Comparison of ENCODE assay signal across 21 cellular contexts in genomic region chr4:2626231-2626630, GRCh38.
DNase-seq lines count a peak whose midpoint lies in the region; ATAC-seq, FAIRE-seq and TF ChIP-seq lines count a peak whose summit lies in the region.
"Had no signal": no experiment of that assay in that cellular context is flagged by ENCODE, and none has a peak within 500 bp of the region (broad histone marks: within the 10 kb centered on the region; RNA-seq: fewer than 3 reads in every experiment).

No MANE protein-coding gene starts in this region.

- no peaks in the 10 kb centered on the region for H3K79me1 ChIP-seq in trophoblast cell (ENCODE audit: low read length)

- no peaks in the 10 kb centered on the region for H3K4me1 ChIP-seq in right lobe of liver
- peaks cover 29% of the 10 kb centered on the region for H3K4me1 ChIP-seq in HepG2 (ENCODE audit: insufficient read depth, low read length)
- H3K4me1 ChIP-seq in trophoblast cell (ENCODE audit: control insufficient read depth in 1 of 2, insufficient read depth in 2 of 2, low read length in 2 of 2): peaks cover 0 to 2% of the 10 kb centered on the region in 2 experiments

- H2AK5ac ChIP-seq in trophoblast cell (ENCODE audit: low read length): no peak overlapping the region

- H3K36me3 ChIP-seq in right lobe of liver (peaks cover 0 to 34% (median 18%) of the 10 kb centered on the region in 4 donors), HepG2 (replicated peaks in 1 of 2; ENCODE audit: control insufficient read depth in 1 of 2, insufficient read depth in 2 of 2, low read length in 2 of 2) (peaks cover 17 to 43% of the 10 kb centered on the region in 2 experiments), trophoblast cell (ENCODE audit: control insufficient read depth in 1 of 2, insufficient read depth in 2 of 2, low read length in 2 of 2) (peaks cover 21 to 30% of the 10 kb centered on the region in 2 experiments)

- in situ Hi-C loops in HepG2 (cut with HindIII; ENCODE audit: extremely low pct_ligation_motif_present, low pct_unique_long_range_greater_than_20kb): no loop called here

- intact Hi-C loops in right lobe of liver (cut with DNase I) (no loop called here), HepG2 (cut with micrococcal nuclease; ENCODE audit: unreplicated experiment) (no loop called here)
- intact Hi-C loops in activated CD8-positive, alpha-beta T cell treated with anti-CD3 and anti-CD28 coated beads for 36 hours (cut with micrococcal nuclease): no loop called here

- no peak overlapping the region for H4K91ac ChIP-seq in trophoblast cell (ENCODE audit: low read depth, low read length)

- peaks cover 23% of the 10 kb centered on the region for H3K36me3 Mint-ChIP-seq in WTC11
- H3K36me3 Mint-ChIP-seq in activated CD8-positive, alpha-beta T cell treated with anti-CD3 and anti-CD28 coated beads for 36 hours (ENCODE audit: low read depth): peaks cover 20% of the 10 kb centered on the region

- H3K9ac ChIP-seq in HepG2 (ENCODE audit: insufficient read depth, low read depth, low read length) (no peak overlapping the region), trophoblast cell (ENCODE audit: low read length) (no peak overlapping the region)
- H3K9ac ChIP-seq: BLaER1 had no signal

- POLR2A ChIA-PET in HepG2 (lab: Yijun Ruan, JAX) (no interaction called here), WTC11 (lab: Charles Lee) (no interaction called here)
- POLR2A ChIA-PET in activated CD8-positive, alpha-beta T cell treated with anti-CD3 and anti-CD28 coated beads for 36 hours (lab: Charles Lee): interaction anchor here (1.0 kb wide), 1 partner anchor 89 kb away, joined by 3 read pairs; no protein-coding TSS in a partner anchor

- H3K27me3 Mint-ChIP-seq in WTC11 (ENCODE audit: low read depth): no peaks in the 10 kb centered on the region
- H3K27me3 Mint-ChIP-seq in activated CD8-positive, alpha-beta T cell treated with anti-CD3 and anti-CD28 coated beads for 36 hours: no peaks in the 10 kb centered on the region
- H3K27me3 Mint-ChIP-seq: CD8-positive, alpha-beta memory T cell had no signal

- no peak for TF ChIP-seq CTCF in right lobe of liver (IDR thresholded peaks at IDR 0.05)
- TF ChIP-seq CTCF in HepG2 (CRISPR knock-in tag; IDR thresholded peaks at IDR 0.05): no peak
- TF ChIP-seq CTCF in WTC11 (IDR thresholded peaks at IDR 0.05): no peak
- no peak for TF ChIP-seq CTCF in activated CD8-positive, alpha-beta T cell treated with anti-CD3 and anti-CD28 coated beads for 36 hours (IDR thresholded peaks at IDR 0.05)

- CTCF ChIA-PET in HepG2 (lab: Yijun Ruan, JAX; ENCODE audit: low intra/inter-chr PET ratio, low total read pairs) (no interaction called here), WTC11 (lab: Charles Lee) (interaction anchor here (0.7 kb wide), 1 partner anchor 155 kb away, joined by 3 read pairs; no protein-coding TSS in a partner anchor)
- CTCF ChIA-PET in activated CD8-positive, alpha-beta T cell treated with anti-CD3 and anti-CD28 coated beads for 36 hours (lab: Charles Lee): interaction anchor here (1.5 kb wide), 1 partner anchor 8 kb away, joined by 3 read pairs; no protein-coding TSS in a partner anchor

- no peaks in the 10 kb centered on the region; the same call in none of the 2 replicates for H4K20me1 ChIP-seq in HepG2 (ENCODE audit: insufficient read depth, low read length)

- TF ChIP-seq EP300 in HepG2 (IDR thresholded peaks at IDR 0.05; ENCODE audit: low read depth in 2 of 2, low read length in 2 of 2) (no peak), HepG2 (CRISPR knock-in tag; IDR thresholded peaks at IDR 0.05; ENCODE audit: borderline replicate concordance) (no peak)

- FAIRE-seq in HepG2 (lab: Jason Lieb, UNC): no peak
- FAIRE-seq: G401.6, GM19239, H1 had no signal

- no peak overlapping the region for H2BK5ac ChIP-seq in trophoblast cell (ENCODE audit: low read depth, low read length, poor library complexity)

- no peak overlapping the region for H3K4ac ChIP-seq in trophoblast cell (ENCODE audit: low read depth, low read length)

- no peak overlapping the region for H3K23ac ChIP-seq in trophoblast cell (ENCODE audit: low read length)

- peaks cover 23% of the 10 kb centered on the region for H3K4me1 Mint-ChIP-seq in WTC11
- H3K4me1 Mint-ChIP-seq in activated CD8-positive, alpha-beta T cell treated with anti-CD3 and anti-CD28 coated beads for 36 hours (ENCODE audit: low read depth): peaks cover 16% of the 10 kb centered on the region

- no peak overlapping the region for H2BK120ac ChIP-seq in trophoblast cell (ENCODE audit: insufficient read depth, low read length, poor library complexity)

- H3K79me2 ChIP-seq in HepG2 (ENCODE audit: insufficient read depth, low read length): peaks cover 27% of the 10 kb centered on the region
- peaks cover 2% of the 10 kb centered on the region for H3K79me2 ChIP-seq in trophoblast cell (ENCODE audit: control insufficient read depth, insufficient read depth, low read length, poor library complexity)

- peak overlapping the region; percentile 18 for H3K18ac ChIP-seq in trophoblast cell (ENCODE audit: low read length)

- peak in 3 of 4 donors; percentile 19 to 42 (median 41) for ATAC-seq in right lobe of liver
- no peak for ATAC-seq in HepG2
- no peak for ATAC-seq in WTC11
- ATAC-seq in activated CD8-positive, alpha-beta T cell treated with anti-CD3 and anti-CD28 coated beads for 36 hours: no peak
- ATAC-seq in GM18520 (IDR thresholded peaks at IDR 0.05; ENCODE audit: unreplicated experiment): no peak

- H3K4me3 Mint-ChIP-seq in WTC11: no peak overlapping the region
- no peak overlapping the region for H3K4me3 Mint-ChIP-seq in activated CD8-positive, alpha-beta T cell treated with anti-CD3 and anti-CD28 coated beads for 36 hours
- H3K4me3 Mint-ChIP-seq: CD8-positive, alpha-beta memory T cell had no signal

- H3K27ac ChIP-seq in right lobe of liver (no peak overlapping the region), HepG2 (ENCODE audit: extremely low read length, insufficient read depth, low read length) (no peak overlapping the region), trophoblast cell (ENCODE audit: low read depth, low read length) (no peak overlapping the region)
- H3K27ac ChIP-seq: BLaER1 had no signal

- no peak overlapping the region for H3K4me3 ChIP-seq in right lobe of liver
- no peak overlapping the region for H3K4me3 ChIP-seq in HepG2 (replicated peaks in 1 of 3; ENCODE audit: insufficient read depth in 1 of 3, low read depth in 2 of 3, low read length in 3 of 3)
- no peak overlapping the region for H3K4me3 ChIP-seq in trophoblast cell (ENCODE audit: low read depth, low read length)
- H3K4me3 ChIP-seq: BLaER1, MG63 had no signal

- H3K27me3 ChIP-seq in right lobe of liver (no peaks in the 10 kb centered on the region), HepG2 (ENCODE audit: control insufficient read depth in 1 of 2, insufficient read depth in 2 of 2, low read length in 2 of 2) (no peaks in the 10 kb centered on the region), trophoblast cell (ENCODE audit: insufficient read depth, low read length) (no peaks in the 10 kb centered on the region)
- H3K27me3 ChIP-seq: BLaER1, MG63 had no signal

- H3K14ac ChIP-seq in trophoblast cell (ENCODE audit: low read length): no peak overlapping the region

- H3K9me3 ChIP-seq in right lobe of liver (no peaks in the 10 kb centered on the region), HepG2 (ENCODE audit: low read length) (no peaks in the 10 kb centered on the region), trophoblast cell (ENCODE audit: insufficient read depth, low read depth, low read length) (no peaks in the 10 kb centered on the region)
- H3K9me3 ChIP-seq: BLaER1, MG63 had no signal

- no TSS peak for BruUV-seq in HepG2 (replicated peaks; lab: Mats Ljungman, UMichigan)

- peak in 1 of 3 donors; percentile 35 for DNase-seq in right lobe of liver
- no peak for DNase-seq in HepG2 (ENCODE audit: low spot score)
- DNase-seq in WTC11 (ENCODE audit: low spot score): no peak
- DNase-seq in trophoblast cell: no peak
- no peak for DNase-seq in SW480 (ENCODE audit: low spot score)
- no peak for DNase-seq in activated CD8-positive, alpha-beta T cell treated with anti-CD3 and anti-CD28 coated beads for 36 hours
- DNase-seq: Calu3; CD8-positive, alpha-beta memory T cell; DMS153; MG63; NCI-H1417; NCI-H1694 treated with DMSO at 0.1 percent for 48 hours; NCI-H446 treated with DMSO at 0.1 percent for 48 hours; NCI-H526 treated with DMSO at 0.1 percent for 48 hours; OCI-M1; SHP77 had no signal

- no peak for TF ChIP-seq POLR2A in right lobe of liver (IDR thresholded peaks at IDR 0.05)
- TF ChIP-seq POLR2A in HepG2 (IDR thresholded peaks at IDR 0.05; ENCODE audit: insufficient read depth in 1 of 2, low read depth in 2 of 2, low read length in 2 of 2): no peak

- no peak overlapping the region for H2BK12ac ChIP-seq in trophoblast cell (ENCODE audit: low read length)

- H3K4me2 ChIP-seq in HepG2 (ENCODE audit: low read depth, low read length) (no peak overlapping the region), trophoblast cell (ENCODE audit: low read length) (no peak overlapping the region)
- H3K4me2 ChIP-seq: BLaER1 had no signal

- H3K9me3 Mint-ChIP-seq in WTC11: no peaks in the 10 kb centered on the region
- H3K9me3 Mint-ChIP-seq in activated CD8-positive, alpha-beta T cell treated with anti-CD3 and anti-CD28 coated beads for 36 hours: no peaks in the 10 kb centered on the region
- H3K9me3 Mint-ChIP-seq: CD8-positive, alpha-beta memory T cell had no signal

- peak overlapping the region; percentile 79; the same call in 1 of the 2 replicates for H3K27ac Mint-ChIP-seq in WTC11
- no peak overlapping the region for H3K27ac Mint-ChIP-seq in activated CD8-positive, alpha-beta T cell treated with anti-CD3 and anti-CD28 coated beads for 36 hours
- H3K27ac Mint-ChIP-seq: CD8-positive, alpha-beta memory T cell had no signal

- H4K12ac ChIP-seq in trophoblast cell (ENCODE audit: low read depth, low read length): no peak overlapping the region

- no peak for TF ChIP-seq RAD21 in HepG2 (CRISPR knock-in tag; IDR thresholded peaks at IDR 0.05)

- WGBS in right lobe of liver (ENCODE audit: insufficient coverage, low coverage, low lambda C conversion rate, missing lambda C conversion rate): 64% methylated on average over 3 of the region's 10 CpGs
- 97% methylated on average over 7 of the region's 10 CpGs for WGBS in HepG2 (ENCODE audit: low lambda C conversion rate)
- no CpG with 5 or more reads among the region's 10 CpGs for WGBS in trophoblast cell (ENCODE audit: extremely low coverage, insufficient coverage, insufficient read length)

- H2AFZ ChIP-seq in HepG2 (ENCODE audit: low read length) (no peak overlapping the region), trophoblast cell (ENCODE audit: insufficient read depth, low read length, poor library complexity) (no peak overlapping the region)

- H4K8ac ChIP-seq in trophoblast cell (ENCODE audit: low read depth, low read length): no peak overlapping the region

TF ChIP-seq in WTC11, 78 proteins besides CTCF, POLR2A, EP300 and RAD21 (continues in another document):
- TF ChIP-seq TEAD4 (CRISPR knock-in tag; IDR thresholded peaks at IDR 0.05) (no peak), SMAD4 (CRISPR knock-in tag; IDR thresholded peaks at IDR 0.05) (no peak)

Comparison
In these comparisons a context has a peak if more than half of its experiments do, and no peak if none do; other contexts are left out.
1. ATAC-seq: peak in right lobe of liver (3 of 4); none in HepG2 (single experiment), WTC11 (single experiment), activated CD8-positive, alpha-beta T cell treated with anti-CD3 and anti-CD28 coated beads for 36 hours (single experiment) and GM18520 (single experiment).